In the genomic region with DNA sequence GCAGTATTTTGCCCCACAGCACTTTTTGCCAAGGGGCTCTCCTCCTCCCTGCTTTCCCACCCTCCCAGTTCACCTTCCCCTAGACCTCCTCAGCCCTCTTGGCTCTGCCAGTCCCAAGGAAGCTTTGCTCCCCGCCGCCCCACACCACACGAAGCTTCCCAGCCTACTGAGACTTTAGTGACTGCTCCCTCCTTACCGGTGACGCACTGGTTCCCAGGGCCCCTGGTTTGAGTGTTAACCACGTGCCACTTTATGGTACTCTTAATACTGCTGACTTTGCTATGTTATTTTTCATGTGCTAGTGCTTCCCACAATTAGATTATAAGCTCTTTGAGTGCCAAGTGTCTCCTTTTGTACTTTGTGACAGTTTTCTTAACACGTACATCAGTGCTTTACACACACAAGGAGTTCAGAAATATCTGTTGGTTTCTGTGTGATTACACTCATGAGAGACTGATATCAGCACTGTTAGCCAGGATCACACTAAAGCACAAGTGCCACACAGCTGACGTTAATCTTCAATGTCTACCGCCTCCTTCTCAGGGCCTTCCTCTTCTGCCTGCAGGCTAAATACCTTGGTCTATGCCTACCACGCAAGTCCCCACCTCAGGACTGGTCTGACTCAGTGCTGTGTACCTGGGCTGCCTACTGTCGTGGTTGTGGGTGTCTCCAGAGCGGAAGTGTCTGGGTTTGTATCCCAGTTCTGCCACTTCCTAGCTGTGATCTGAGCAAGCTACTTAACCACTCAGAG, we compare ENCODE assay signal across 9 cellular contexts.
DNase-seq lines count a peak whose midpoint lies in the region; ATAC-seq and TF ChIP-seq lines count a peak whose summit lies in the region.
"Had no signal": no experiment of that assay in that cellular context is flagged by ENCODE, and none has a peak within 500 bp of the region (broad histone marks: within the 10 kb centered on the region; RNA-seq: fewer than 3 reads in every experiment).

No MANE protein-coding gene starts in this region.

- peak; percentile 78 for ATAC-seq in HG02884 (IDR thresholded peaks at IDR 0.05; ENCODE audit: unreplicated experiment)

- H3K4me3 Mint-ChIP-seq in endothelial cell (ENCODE audit: unreplicated experiment): peak overlapping the region; percentile 56

- peak; percentile 32 to 45 for DNase-seq in activated CD4-positive, alpha-beta T cell treated with anti-CD3 and anti-CD28 coated beads for 4 hours
- DNase-seq in endothelial cell (ENCODE audit: low spot score): no peak
- DNase-seq in stimulated activated CD8-positive, alpha-beta memory T cell treated with anti-CD3 and anti-CD28 coated beads, Interleukin-7, amount 100 ng/mL, for 4 hours (ENCODE audit: low read depth in 2 of 2): peak; percentile 21 to 27
- no peak for DNase-seq in ACHN
- DNase-seq in midbrain (lab: John Stamatoyannopoulos, UW): no peak
- DNase-seq in 8988T: no peak
- DNase-seq: kidney glomerular epithelial cell, SHP77 treated with DMSO at 0.1 percent for 48 hours had no signal

- no peak for TF ChIP-seq CTCF in endothelial cell (IDR thresholded peaks at IDR 0.05; ENCODE audit: unreplicated experiment)

- in situ Hi-C loops in ACHN (cut with HindIII; ENCODE audit: low pct_ligation_motif_present, low pct_unique_long_range_greater_than_20kb, low sequenced_read_pairs): no loop called here

- H3K4me1 Mint-ChIP-seq in endothelial cell (ENCODE audit: unreplicated experiment): peaks cover 42% of the 10 kb centered on the region

- no peaks in the 10 kb centered on the region for H3K9me3 Mint-ChIP-seq in endothelial cell (ENCODE audit: unreplicated experiment)

- H3K36me3 Mint-ChIP-seq in endothelial cell (ENCODE audit: low read depth, unreplicated experiment): peaks cover 6% of the 10 kb centered on the region

- peak overlapping the region; percentile 97 for H3K27ac Mint-ChIP-seq in endothelial cell (ENCODE audit: unreplicated experiment)

- peaks cover 3% of the 10 kb centered on the region for H3K27me3 Mint-ChIP-seq in endothelial cell (ENCODE audit: unreplicated experiment)

Comparison
In these comparisons a context has a peak if more than half of its experiments do, and no peak if none do; other contexts are left out.
1. DNase-seq: peak in activated CD4-positive, alpha-beta T cell treated with anti-CD3 and anti-CD28 coated beads for 4 hours (2 of 2) and stimulated activated CD8-positive, alpha-beta memory T cell treated with anti-CD3 and anti-CD28 coated beads, Interleukin-7, amount 100 ng/mL, for 4 hours (2 of 2); none in endothelial cell (single experiment), ACHN (single experiment), midbrain (single experiment) and 8988T (single experiment).